ENCODE assay signal across 11 cellular contexts in genomic region chr10:99809481-99809880, GRCh38.
"Had no signal": no experiment of that assay in that cellular context is flagged by ENCODE, and none has a peak within 500 bp of the region (broad histone marks: within the 10 kb centered on the region; RNA-seq: fewer than 3 reads in every experiment).

No MANE protein-coding gene starts in this region.

- H3K27me3 ChIP-seq: colonic mucosa, thyroid gland had no signal

- H3K4me3 ChIP-seq: colonic mucosa, thyroid gland had no signal

- H3K4me1 ChIP-seq: colonic mucosa, thyroid gland had no signal

- H3K9me3 ChIP-seq: colonic mucosa, thyroid gland had no signal

- DNase-seq: activated effector memory CD4-positive, alpha-beta T cell treated with Interleukin-2 at 50 U/mL for 16 hours; activated T-cell treated with anti-CD3 and anti-CD28 coated beads, Interleukin-2, amount 50 U/mL, for 1 hour; aorta; colonic mucosa; effector CD4-positive, alpha-beta T cell; natural killer cell; posterior cingulate gyrus; SHP77 treated with DMSO at 0.1 percent for 48 hours; stimulated activated CD4-positive, alpha-beta T cell treated with anti-CD3 and anti-CD28 coated beads, Interleukin-2, amount 100 ng/mL, for 48 hours; stimulated activated CD8-positive, alpha-beta memory T cell treated with anti-CD3 and anti-CD28 coated beads, Interleukin-4, amount 100 ng/mL, for 48 hours; thyroid gland had no signal

- H3K36me3 ChIP-seq: colonic mucosa, thyroid gland had no signal

- H3K27ac ChIP-seq: colonic mucosa had no signal
